ENCODE assay signal across 19 cellular contexts in the genomic region with DNA sequence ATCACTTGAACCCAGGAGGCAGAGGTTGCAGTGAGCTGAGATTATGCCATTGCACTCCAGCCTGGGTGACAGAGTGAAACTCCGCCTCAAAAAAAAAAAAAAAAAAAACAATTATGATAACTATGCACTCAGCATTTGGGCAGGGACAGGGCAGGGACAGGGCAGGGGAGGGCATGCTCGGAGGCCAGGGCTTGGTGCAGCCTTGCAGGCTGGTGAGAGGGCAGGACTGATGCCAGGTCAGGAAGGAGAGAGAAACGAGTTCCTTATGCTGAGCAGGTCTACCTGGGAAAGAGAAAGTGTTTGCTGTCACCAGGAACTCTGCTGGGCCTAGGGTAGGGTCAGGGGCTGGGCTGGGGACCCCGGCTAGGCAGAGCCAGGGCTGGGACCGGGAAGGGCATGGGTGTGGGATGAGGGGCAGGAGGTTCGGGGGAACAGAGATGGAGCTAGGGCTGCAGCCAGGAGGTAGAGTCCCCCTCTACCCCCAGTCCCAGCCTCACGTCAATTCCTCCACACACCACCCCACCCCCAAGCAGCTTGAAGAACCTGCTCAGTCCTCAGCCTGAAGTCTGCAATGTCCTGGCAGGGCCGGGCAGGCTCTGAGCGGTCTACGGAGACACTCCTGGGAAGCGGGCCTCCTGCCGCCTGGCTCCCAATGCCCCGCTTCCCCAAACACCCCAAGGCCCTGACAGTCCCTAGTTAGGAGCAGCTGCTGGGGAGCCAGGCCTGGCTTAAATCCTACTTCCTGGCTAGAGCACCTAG. TPM values are rescaled to one million over a fixed set of nuclear protein-coding genes. Genes with fewer than 3 reads are reported as not detected.
A peak's percentile ranks its signal among the peaks of the same experiment; 100 is the strongest.
DNase-seq lines count a peak whose midpoint lies in the region; ATAC-seq and TF ChIP-seq lines count a peak whose summit lies in the region.
"Had no signal": no experiment of that assay in that cellular context is flagged by ENCODE, and none has a peak within 500 bp of the region (broad histone marks: within the 10 kb centered on the region; RNA-seq: fewer than 3 reads in every experiment).

No MANE protein-coding gene starts in this region.

- H3K27me3 ChIP-seq in BLaER1 (no peaks in the 10 kb centered on the region), gastroesophageal sphincter (peaks cover 7% of the 10 kb centered on the region), sigmoid colon (peaks cover 0 to 5% (median 0%) of the 10 kb centered on the region in 3 donors)
- H3K27me3 ChIP-seq: ovary had no signal

- H3K4me2 ChIP-seq in BLaER1: peak overlapping the region; percentile 36; the same call in 1 of the 2 replicates

- CTCF ChIA-PET in WTC11 (lab: Charles Lee): interaction anchor here (0.6 to 2.2 kb wide), 9 partner anchors 17 to 410 kb away, joined by 3 to 12 read pairs (median 4); a partner anchor contains a TSS

- H3K4me3 ChIP-seq in BLaER1 (no peak overlapping the region), gastroesophageal sphincter (peak overlapping the region in 1 of 2 donors; percentile 24), sigmoid colon (peak overlapping the region in 2 of 4 donors; percentile 18 to 20)
- H3K4me3 ChIP-seq: ovary had no signal

- TF ChIP-seq EP300 in gastroesophageal sphincter (IDR thresholded peaks at IDR 0.05): no peak
- no peak for TF ChIP-seq EP300 in sigmoid colon (IDR thresholded peaks at IDR 0.05)

- no peaks in the 10 kb centered on the region for H3K9me3 Mint-ChIP-seq in WTC11

- H3K4me3 Mint-ChIP-seq in WTC11: no peak overlapping the region

- no peak overlapping the region for H3K27ac Mint-ChIP-seq in WTC11

- intact Hi-C loops in sigmoid colon (cut with DNase I): no loop called here

- 68 to 91% methylated on average over 6 to 8 of the region's 13 CpGs for WGBS in gastroesophageal sphincter (ENCODE audit: low coverage in 1 of 2), 2 donors
- WGBS in sigmoid colon, 2 donors: 42 to 61% methylated on average over 13 of the region's 13 CpGs

- no peaks in the 10 kb centered on the region for H3K36me3 Mint-ChIP-seq in WTC11

- no peaks in the 10 kb centered on the region for H4K20me1 ChIP-seq in BLaER1

- H3K9ac ChIP-seq in BLaER1: no peak overlapping the region

- DNase-seq in WTC11 (ENCODE audit: low spot score): no peak
- DNase-seq in sigmoid colon: no peak
- no peak for DNase-seq in activated effector memory CD4-positive, alpha-beta T cell treated with anti-CD3 and anti-CD28 coated beads, Interleukin-2, amount 50 U/mL, for 16 hours
- DNase-seq in activated CD4-positive, alpha-beta T cell treated with anti-CD3 and anti-CD28 coated beads, Interleukin-2, amount 50 U/mL, for 4 hours: no peak
- DNase-seq: ACHN; activated naive CD4-positive, alpha-beta T cell; Caco-2; effector CD8-positive, alpha-beta T cell; foreskin fibroblast; GF-D8; NCI-H1436; NCI-H446; stimulated activated CD4-positive, alpha-beta T cell treated with anti-CD3 and anti-CD28 coated beads, Interleukin-15, amount 100 ng/mL, for 24 hours had no signal

- H3K36me3 ChIP-seq in BLaER1 (no peaks in the 10 kb centered on the region), gastroesophageal sphincter (no peaks in the 10 kb centered on the region), sigmoid colon (no peaks in the 10 kb centered on the region)
- H3K36me3 ChIP-seq: ovary had no signal

- H3K9me3 ChIP-seq in BLaER1: no peaks in the 10 kb centered on the region
- no peaks in the 10 kb centered on the region for H3K9me3 ChIP-seq in gastroesophageal sphincter
- H3K9me3 ChIP-seq in sigmoid colon: no peaks in the 10 kb centered on the region
- H3K9me3 ChIP-seq: Caco-2, ovary had no signal

- H3K27me3 Mint-ChIP-seq in WTC11 (ENCODE audit: low read depth): peaks cover 3% of the 10 kb centered on the region

- no peak for TF ChIP-seq CTCF in WTC11 (IDR thresholded peaks at IDR 0.05)
- no peak for TF ChIP-seq CTCF in gastroesophageal sphincter (IDR thresholded peaks at IDR 0.05)
- TF ChIP-seq CTCF in sigmoid colon (IDR thresholded peaks at IDR 0.05): no peak

- ATAC-seq in WTC11: no peak
- ATAC-seq in gastroesophageal sphincter: no peak
- no peak for ATAC-seq in HG03439 (IDR thresholded peaks at IDR 0.05; ENCODE audit: unreplicated experiment)
- ATAC-seq in GM18498 (IDR thresholded peaks at IDR 0.05; ENCODE audit: unreplicated experiment): no peak

- POLR2A ChIA-PET in WTC11 (lab: Charles Lee): no interaction called here

- H3K4me1 ChIP-seq in BLaER1: peaks cover 66% of the 10 kb centered on the region
- peaks cover 0 to 40% (median 0%) of the 10 kb centered on the region in 3 donors for H3K4me1 ChIP-seq in gastroesophageal sphincter
- peaks cover 0 to 16% (median 10%) of the 10 kb centered on the region in 4 donors for H3K4me1 ChIP-seq in sigmoid colon

- no peak for TF ChIP-seq POLR2A in gastroesophageal sphincter (IDR thresholded peaks at IDR 0.05)
- TF ChIP-seq POLR2A in sigmoid colon (IDR thresholded peaks at IDR 0.05): peak in 1 of 2 donors; percentile 27

- peaks cover 42% of the 10 kb centered on the region for H3K4me1 Mint-ChIP-seq in WTC11

- peak overlapping the region; percentile 53; the same call in 1 of the 2 replicates for H3K27ac ChIP-seq in BLaER1
- H3K27ac ChIP-seq in gastroesophageal sphincter: peak overlapping the region in 3 of 4 donors; percentile 60 to 91 (median 68)
- peak overlapping the region; percentile 37 to 67 (median 58) for H3K27ac ChIP-seq in sigmoid colon

TF ChIP-seq in WTC11, 78 proteins besides CTCF, POLR2A, EP300 and RAD21:
- 0 out of 2 replicates have a peak, but pooled peaks have one; percentile 10 for TF ChIP-seq FOXP1 (CRISPR knock-in tag; IDR thresholded peaks at IDR 0.05; ENCODE audit: borderline replicate concordance)
- no peak for TF ChIP-seq ZNF121 (CRISPR knock-in tag; IDR thresholded peaks at IDR 0.05)

RNA-seq across cellular contexts. Expression of a gene that starts 2.8 kb away (rescaled TPM):
- total RNA-seq in WTC11 (2021) (1.0 to 1.8 TPM (median 1.2 TPM) in 3 replicates), gastroesophageal sphincter (10 to 100 TPM in 1 of 4 donors, 1 to 10 TPM in 3; 1.2 to 38.8 (median 4.2) TPM), sigmoid colon (10 to 100 TPM in 2 of 4 donors, 1 to 10 TPM in 2; 3.7 to 15.3 (median 8.2) TPM)
- polyA plus RNA-seq in sigmoid colon: 1,000 to 10,000 TPM; 2,472 to 3,333 (median 2,871) TPM
- total RNA-seq: mononuclear cell had no signal

RNA-seq across cellular contexts. Expression of a gene that starts 16.4 kb away (rescaled TPM):
- total RNA-seq in WTC11 (2021) (14.2 to 15.7 TPM (median 15.1 TPM) in 3 replicates), gastroesophageal sphincter (10 to 100 TPM; 24.8 to 47.9 (median 36.2) TPM), sigmoid colon (10 to 100 TPM; 29.0 to 47.1 (median 35.1) TPM)
- 10 to 100 TPM in 1 of 3 donors, 1 to 10 TPM in 2; 4.2 to 35.7 (median 9.0) TPM for polyA plus RNA-seq in sigmoid colon

RNA-seq across cellular contexts. Expression of a gene that starts 20.2 kb away (rescaled TPM):
- total RNA-seq in WTC11 (2021) (11.3 to 13.4 TPM (median 13.3 TPM) in 3 replicates), gastroesophageal sphincter (100 to 1,000 TPM in 1 of 4 donors, 10 to 100 TPM in 3; 42.8 to 140 (median 52.7) TPM), sigmoid colon (100 to 1,000 TPM in 1 of 4 donors, 10 to 100 TPM in 3; 39.1 to 107 (median 44.6) TPM)
- 10 to 100 TPM in 2 of 3 donors, 1 to 10 TPM in 1; 6.0 to 57.7 (median 15.0) TPM for polyA plus RNA-seq in sigmoid colon
- total RNA-seq: Caco-2 had no signal

RNA-seq across cellular contexts. Expression of a gene that starts 24.6 kb away (rescaled TPM):
- total RNA-seq in WTC11 (2021) (16.7 to 16.9 TPM (median 16.9 TPM) in 3 replicates), gastroesophageal sphincter (not detected), sigmoid colon (1 to 10 TPM in 1 of 4 donors, not detected in 3; 3.3 TPM)
- 1 to 10 TPM in 1 of 3 donors, not detected in 2; 1.7 TPM for polyA plus RNA-seq in sigmoid colon
- total RNA-seq: Caco-2 had no signal

RNA-seq across cellular contexts. Expression of a gene that starts 36.1 kb away (rescaled TPM):
- total RNA-seq in WTC11 (2021): 114 to 135 TPM (median 128 TPM) in 3 replicates
- total RNA-seq in gastroesophageal sphincter: 10 to 100 TPM; 18.8 to 42.5 (median 33.0) TPM
- 10 to 100 TPM; 20.1 to 32.4 (median 28.8) TPM for total RNA-seq in sigmoid colon
- polyA plus RNA-seq in sigmoid colon: 100 to 1,000 TPM in 1 of 3 donors, 10 to 100 TPM in 2; 18.5 to 102 (median 27.0) TPM
